ENCODE assay signal across 12 cellular contexts in the genomic region with DNA sequence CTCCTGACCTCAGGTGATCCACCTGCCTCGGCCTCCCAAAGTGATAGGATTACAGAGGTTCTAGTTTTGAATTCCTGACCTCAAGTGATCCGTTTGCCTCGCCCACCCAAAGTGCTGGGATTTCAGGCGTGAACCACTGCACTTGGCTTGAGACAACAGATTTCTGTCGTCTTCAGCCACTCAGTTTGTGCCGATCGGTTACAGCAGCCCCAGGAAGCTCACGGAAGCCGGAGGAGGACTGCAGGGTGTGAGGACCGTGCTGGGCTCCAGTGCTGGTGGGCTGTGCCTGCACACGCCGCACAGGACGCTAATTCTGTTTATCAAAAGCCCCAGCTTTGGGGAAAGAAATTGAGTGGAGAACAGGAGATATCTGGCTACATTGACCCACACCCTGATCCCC.
"Had no signal": no experiment of that assay in that cellular context is flagged by ENCODE, and none has a peak within 500 bp of the region (broad histone marks: within the 10 kb centered on the region; RNA-seq: fewer than 3 reads in every experiment).

No MANE protein-coding gene starts in this region.

- DNase-seq: activated CD4-positive, alpha-beta T cell treated with anti-CD3 and anti-CD28 coated beads, Interleukin-2, amount 50 U/mL, for 1 hour; activated naive CD4-positive, alpha-beta T cell; activated T-cell treated with anti-CD3 and anti-CD28 coated beads for 4 hours; anterior cingulate cortex; endodermal cell; hippocampal formation; retina; stimulated activated CD4-positive, alpha-beta T cell treated with anti-CD3 and anti-CD28 coated beads, Interleukin-4, amount 100 ng/mL, for 4 hours; stimulated activated naive CD8-positive, alpha-beta T cell treated with anti-CD3 and anti-CD28 coated beads, Interleukin-15, Interleukin-2, amounts not matched to agents 100 U/mL and 50 U/mL, for 24 hours; SW 1271 had no signal

- ATAC-seq: activated CD4-positive, CD25-positive, alpha-beta regulatory T cell treated with anti-CD3 and anti-CD28 coated beads, Interleukin-2, amount 50 U/mL, for 24 hours; natural killer cell treated with Interleukin-12 subunit alpha and Interleukin-12 subunit beta and Interleukin-15 and Interleukin-18, amount 100 ng/mL, for 72 hours; stimulated activated naive CD8-positive, alpha-beta T cell treated with anti-CD3 and anti-CD28 coated beads, Interleukin-15, Interleukin-2, amounts not matched to agents 100 U/mL and 50 U/mL, for 24 hours had no signal
